In genomic region chr7:158239290-158239981, GRCh38 we compare ENCODE assay signal across 14 cellular contexts.
DNase-seq lines count a peak whose midpoint lies in the region; ATAC-seq, FAIRE-seq and TF ChIP-seq lines count a peak whose summit lies in the region.
"Had no signal": no experiment of that assay in that cellular context is flagged by ENCODE, and none has a peak within 500 bp of the region (broad histone marks: within the 10 kb centered on the region; RNA-seq: fewer than 3 reads in every experiment).

No MANE protein-coding gene starts in this region.

- no peak overlapping the region for H2BK15ac ChIP-seq in H1 (ENCODE audit: low read length)

- CTCF ChIA-PET in H1 (lab: Charles Lee; ENCODE audit: partially characterized antibody): interaction anchor here (1.2 to 1.3 kb wide), 2 partner anchors 11 to 12 kb away, joined by 3 to 4 read pairs; no protein-coding TSS in a partner anchor

- H3K27ac ChIP-seq in heart left ventricle: peak overlapping the region in 4 of 12 donors; percentile 32 to 52 (median 43)
- H3K27ac ChIP-seq in H1 (ENCODE audit: low read depth, low read length): no peak overlapping the region
- no peak overlapping the region for H3K27ac ChIP-seq in foreskin keratinocyte

- no peak overlapping the region for H4K91ac ChIP-seq in H1 (replicated peaks; ENCODE audit: insufficient read length, low read length)

- DNase-seq in heart left ventricle (peak in 4 of 5 donors; percentile 47 to 74 (median 60)), cardiac septum (ENCODE audit: low spot score) (no peak), NCI-H345 (lab: John Stamatoyannopoulos, UW) (peak; percentile 94), H1 (ENCODE audit: low read depth in 1 of 2, low spot score in 2 of 2) (no peak), ureter (ENCODE audit: low spot score) (peak; percentile 81), progenitor cell of endocrine pancreas (ENCODE audit: low spot score, unreplicated experiment) (no peak), foreskin keratinocyte (no peak)
- no peak for DNase-seq in activated naive CD4-positive, alpha-beta T cell treated with Interleukin-2 at 50 U/mL for 16 hours
- DNase-seq: activated CD4-positive, alpha-beta memory T cell treated with anti-CD3 and anti-CD28 coated beads, Interleukin-2, amount 10 ng/mL, durations not matched to agents 7 days and 5 days; foreskin melanocyte; NCI-H524 treated with DMSO at 0.1 percent for 48 hours; SW 1271 had no signal

- 48 to 64% (median 56%) methylated on average over 30 of the region's 30 CpGs for WGBS in heart left ventricle, 4 donors
- WGBS in H1 (ENCODE audit: extremely low coverage in 1 of 2, insufficient coverage in 1 of 2, insufficient read length in 1 of 2, insufficient replicate concordance in 2 of 2, low coverage in 1 of 2, low lambda C conversion rate in 2 of 2, missing lambda C conversion rate in 1 of 2), 2 experiments: 90% methylated on average over 30 of the region's 30 CpGs; no CpG with 5 or more reads in 1 of the 2 experiments

- TF ChIP-seq CTCF in heart left ventricle (IDR thresholded peaks at IDR 0.05): no peak
- no peak for TF ChIP-seq CTCF in H1 (IDR thresholded peaks at IDR 0.05; ENCODE audit: control extremely low read depth in 1 of 3, insufficient read depth in 1 of 3, low read depth in 1 of 3, low read length in 3 of 3)
- TF ChIP-seq CTCF in progenitor cell of endocrine pancreas (IDR thresholded peaks at IDR 0.05; ENCODE audit: unreplicated experiment): no peak
- TF ChIP-seq CTCF in foreskin keratinocyte (conservative IDR thresholded peaks at IDR 0.05): no peak

- no peak overlapping the region for H2AK5ac ChIP-seq in H1 (ENCODE audit: low read depth, low read length)

- no peak for TF ChIP-seq EP300 in H1 (IDR thresholded peaks at IDR 0.05; ENCODE audit: borderline replicate concordance in 1 of 2, low read depth in 2 of 2, low read length in 2 of 2)

- no peaks in the 10 kb centered on the region for H3K4me1 ChIP-seq in heart left ventricle
- no peaks in the 10 kb centered on the region for H3K4me1 ChIP-seq in H1 (replicated peaks in 1 of 4; ENCODE audit: control insufficient read depth in 3 of 4, insufficient read depth in 4 of 4, low read length in 3 of 4)
- no peaks in the 10 kb centered on the region for H3K4me1 ChIP-seq in foreskin keratinocyte

- no peak for FAIRE-seq in H1 (lab: Jason Lieb, UNC)

- intact Hi-C loops in heart left ventricle (cut with DNase I): loop anchor here in 1 of 10 donors (2.0 kb wide), 1 partner anchor 77 kb away; no protein-coding TSS in a partner anchor
- intact Hi-C loops in cardiac septum (cut with DNase I): no loop called here

- no peak for TF ChIP-seq POLR2A in heart left ventricle (IDR thresholded peaks at IDR 0.05)
- no peak for TF ChIP-seq POLR2A in H1 (IDR thresholded peaks at IDR 0.05; ENCODE audit: control extremely low read depth in 1 of 2, low read depth in 2 of 2, low read length in 2 of 2)

- H3K36me3 ChIP-seq in heart left ventricle (no peaks in the 10 kb centered on the region), H1 (ENCODE audit: control insufficient read depth in 2 of 4, insufficient read depth in 4 of 4, low read length in 3 of 4) (no peaks in the 10 kb centered on the region)

- H2BK20ac ChIP-seq in H1 (ENCODE audit: low read length): no peak overlapping the region

- POLR2A ChIA-PET in H1 (lab: Charles Lee; ENCODE audit: partially characterized antibody): no interaction called here

- ATAC-seq in heart left ventricle: peak in 3 of 4 donors; percentile 31 to 72 (median 51)
- ATAC-seq in foreskin keratinocyte: no peak

- no peak overlapping the region for H3K4ac ChIP-seq in H1 (replicated peaks; ENCODE audit: insufficient read length, low read depth, low read length)

- H3K23me2 ChIP-seq in H1 (ENCODE audit: low read depth, low read length): peaks cover 2% of the 10 kb centered on the region; the same call in 1 of the 2 replicates

- no peak overlapping the region for H3K56ac ChIP-seq in H1 (replicated peaks; ENCODE audit: insufficient read length, low read depth, low read length)

- H3K27me3 Mint-ChIP-seq in progenitor cell of endocrine pancreas: peaks cover 3% of the 10 kb centered on the region
- H3K27me3 Mint-ChIP-seq: activated CD4-positive, alpha-beta memory T cell treated with anti-CD3 and anti-CD28 coated beads, Interleukin-2, amount 10 ng/mL, durations not matched to agents 7 days and 5 days; IgD-negative memory B cell had no signal

- no peak overlapping the region for H3K4me2 ChIP-seq in H1 (ENCODE audit: insufficient read depth in 1 of 2, low read depth in 2 of 2, low read length in 2 of 2)

- H3K4me1 Mint-ChIP-seq in progenitor cell of endocrine pancreas (ENCODE audit: low read depth): no peaks in the 10 kb centered on the region
- H3K4me1 Mint-ChIP-seq: activated CD4-positive, alpha-beta memory T cell treated with anti-CD3 and anti-CD28 coated beads, Interleukin-2, amount 10 ng/mL, durations not matched to agents 7 days and 5 days; IgD-negative memory B cell had no signal

- no peak for TF ChIP-seq RAD21 in H1 (IDR thresholded peaks at IDR 0.05 in 1 of 2, conservative IDR thresholded peaks at IDR 0.05 in 1 of 2; ENCODE audit: low read depth in 2 of 2, low read length in 2 of 2)

- H3K14ac ChIP-seq in H1 (ENCODE audit: insufficient read length): no peak overlapping the region

- no peak overlapping the region for H2BK120ac ChIP-seq in H1 (replicated peaks; ENCODE audit: low read depth, low read length)

- no peaks in the 10 kb centered on the region for H3K79me2 ChIP-seq in H1 (ENCODE audit: control insufficient read depth in 1 of 2, insufficient read depth in 2 of 2, low read length in 2 of 2)

- peak overlapping the region; percentile 39; the same call in 1 of the 2 replicates for H4K8ac ChIP-seq in H1 (ENCODE audit: extremely low read depth, insufficient read depth, low read length)

- H3K23ac ChIP-seq in H1 (ENCODE audit: insufficient read length): no peak overlapping the region

- no peak overlapping the region for H2BK5ac ChIP-seq in H1 (ENCODE audit: low read depth, low read length)

- H4K20me1 ChIP-seq in H1 (replicated peaks in 1 of 2; ENCODE audit: control insufficient read depth in 1 of 2, insufficient read depth in 2 of 2, low read length in 2 of 2): no peaks in the 10 kb centered on the region

- no peak overlapping the region for H4K5ac ChIP-seq in H1 (ENCODE audit: insufficient read length, low read depth, low read length)

- H3K27ac Mint-ChIP-seq in progenitor cell of endocrine pancreas: no peak overlapping the region
- H3K27ac Mint-ChIP-seq: activated CD4-positive, alpha-beta memory T cell treated with anti-CD3 and anti-CD28 coated beads, Interleukin-2, amount 10 ng/mL, durations not matched to agents 7 days and 5 days; activated naive CD8-positive, alpha-beta T cell; IgD-negative memory B cell had no signal

- peaks cover 5% of the 10 kb centered on the region for H3K9me3 Mint-ChIP-seq in progenitor cell of endocrine pancreas (ENCODE audit: low read depth)

- no peaks in the 10 kb centered on the region for H3K79me1 ChIP-seq in H1 (ENCODE audit: low read depth, low read length)

- H3K9me3 ChIP-seq in heart left ventricle: peaks cover 0 to 5% (median 0%) of the 10 kb centered on the region in 12 donors
- H3K9me3 ChIP-seq in H1 (ENCODE audit: insufficient read depth in 2 of 2, low read depth in 1 of 2, low read length in 1 of 2): peaks cover 3 to 44% of the 10 kb centered on the region in 2 experiments; a peak in 3 of 4 replicates

- H3K9ac ChIP-seq in H1 (replicated peaks in 1 of 4; ENCODE audit: extremely low read depth in 1 of 4, low read depth in 3 of 4, low read length in 3 of 4): no peak overlapping the region

- no peak overlapping the region for H2AFZ ChIP-seq in H1 (ENCODE audit: low read length)

- H3K4me3 Mint-ChIP-seq in progenitor cell of endocrine pancreas (ENCODE audit: low read depth): no peak overlapping the region
- H3K4me3 Mint-ChIP-seq: activated CD4-positive, alpha-beta memory T cell treated with anti-CD3 and anti-CD28 coated beads, Interleukin-2, amount 10 ng/mL, durations not matched to agents 7 days and 5 days; activated naive CD8-positive, alpha-beta T cell; IgD-negative memory B cell had no signal

- H3K18ac ChIP-seq in H1 (ENCODE audit: extremely low read depth, low read length): no peak overlapping the region

- H3K27me3 ChIP-seq in heart left ventricle: no peaks in the 10 kb centered on the region
- no peaks in the 10 kb centered on the region for H3K27me3 ChIP-seq in H1 (replicated peaks in 1 of 4; ENCODE audit: control insufficient read depth in 3 of 4, extremely low read depth in 1 of 4, insufficient read depth in 3 of 4, low read length in 3 of 4)
- H3K27me3 ChIP-seq in foreskin keratinocyte: no peaks in the 10 kb centered on the region

- H3K4me3 ChIP-seq in heart left ventricle: peak overlapping the region in 5 of 12 donors; percentile 3 to 31 (median 19)
- H3K4me3 ChIP-seq in H1 (ENCODE audit: extremely low read depth in 1 of 4, insufficient read depth in 2 of 4, low read depth in 3 of 4, low read length in 4 of 4): no peak overlapping the region

- no peaks in the 10 kb centered on the region for H3K36me3 Mint-ChIP-seq in progenitor cell of endocrine pancreas (ENCODE audit: insufficient read depth)
- H3K36me3 Mint-ChIP-seq: activated naive CD8-positive, alpha-beta T cell; IgD-negative memory B cell had no signal

- H2BK12ac ChIP-seq in H1 (ENCODE audit: low read depth, low read length): no peak overlapping the region

TF ChIP-seq in H1, 55 proteins besides CTCF, POLR2A, EP300 and RAD21 (continues in another document):
- no peak for TF ChIP-seq CHD2 (IDR thresholded peaks at IDR 0.05; ENCODE audit: low read length)
- TF ChIP-seq SRF (IDR thresholded peaks at IDR 0.05; ENCODE audit: low read depth, low read length): no peak
- no peak for TF ChIP-seq SUZ12 (IDR thresholded peaks at IDR 0.05; ENCODE audit: low read length)
- no peak for TF ChIP-seq NANOG (IDR thresholded peaks at IDR 0.05; ENCODE audit: insufficient read depth, low read depth, low read length, poor library complexity, severe bottlenecking)
- no peak for TF ChIP-seq BRCA1 (IDR thresholded peaks at IDR 0.05; ENCODE audit: low read depth, low read length)
- no peak for TF ChIP-seq TAF7 (optimal IDR thresholded peaks at IDR 0.05; ENCODE audit: borderline replicate concordance, low read depth, low read length)
- no peak for TF ChIP-seq USF2 (IDR thresholded peaks at IDR 0.05; ENCODE audit: low read length)
- TF ChIP-seq E2F6 (IDR thresholded peaks at IDR 0.05): no peak

Comparison
In these comparisons a context has a peak if more than half of its experiments do, and no peak if none do; other contexts are left out.
1. DNase-seq: peak in heart left ventricle (4 of 5), NCI-H345 (single experiment) and ureter (single experiment); none in cardiac septum (single experiment), H1 (0 of 2), activated naive CD4-positive, alpha-beta T cell treated with Interleukin-2 at 50 U/mL for 16 hours (single experiment), progenitor cell of endocrine pancreas (single experiment) and foreskin keratinocyte (0 of 2).